ENCODE assay signal across 8 cellular contexts in the genomic region with DNA sequence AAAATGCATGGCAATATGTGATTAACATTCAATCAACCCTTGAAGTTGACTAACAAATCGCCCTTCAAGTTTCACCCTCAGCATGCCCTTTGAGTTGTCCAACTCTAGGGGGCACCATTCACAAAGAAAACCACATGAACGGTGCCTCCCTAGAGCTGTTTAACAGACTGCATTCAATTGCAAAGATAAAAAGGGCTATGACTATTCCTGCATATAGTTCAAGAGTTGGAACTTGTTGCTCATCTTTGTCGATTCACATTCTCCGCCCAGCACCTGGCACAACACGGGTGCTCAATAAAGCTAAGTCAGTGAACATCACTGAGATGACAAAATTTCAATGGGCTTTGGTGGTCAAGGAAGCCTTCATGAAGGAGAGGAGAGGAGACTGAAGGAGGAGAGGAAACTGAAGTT.
DNase-seq lines count a peak whose midpoint lies in the region; ATAC-seq and TF ChIP-seq lines count a peak whose summit lies in the region.

No MANE protein-coding gene starts in this region.

- no peak for ATAC-seq in HG02623 (IDR thresholded peaks at IDR 0.05; ENCODE audit: unreplicated experiment)

- no peak overlapping the region for H3K4me3 ChIP-seq in Jurkat, Clone E6-1 (ENCODE audit: low read length)
- H3K4me3 ChIP-seq in SU-DHL-6 (ENCODE audit: insufficient read depth, low read length, poor library complexity, severe bottlenecking) (no peak overlapping the region), fibroblast of lung (replicated peaks in 1 of 4; ENCODE audit: control extremely low read depth in 1 of 4, insufficient read depth in 1 of 4, low read depth in 3 of 4, low read length in 4 of 4) (no peak overlapping the region), parathyroid adenoma (ENCODE audit: low read depth, low read length) (no peak overlapping the region)

- H3K4me2 ChIP-seq in SU-DHL-6 (ENCODE audit: low read depth, low read length, poor library complexity, severe bottlenecking) (no peak overlapping the region), fibroblast of lung (ENCODE audit: extremely low read depth, insufficient read depth, low read length) (no peak overlapping the region), parathyroid adenoma (ENCODE audit: low read length) (no peak overlapping the region)

- no peaks in the 10 kb centered on the region for H3K36me3 ChIP-seq in SU-DHL-6 (ENCODE audit: low read length)
- H3K36me3 ChIP-seq in fibroblast of lung (ENCODE audit: control insufficient read depth, insufficient read depth, low read length): no peaks in the 10 kb centered on the region
- no peaks in the 10 kb centered on the region for H3K36me3 ChIP-seq in parathyroid adenoma (ENCODE audit: control insufficient read depth, insufficient read depth, low read length)

- DNase-seq in SIG-M5 treated with dmso at 0.1 percent for 504 hours (lab: John Stamatoyannopoulos, UW; ENCODE audit: unreplicated experiment): peak; percentile 55
- no peak for DNase-seq in SIG-M5 (lab: John Stamatoyannopoulos, UW)
- DNase-seq in Jurkat, Clone E6-1 (ENCODE audit: low read depth, low spot score): peak; percentile 71
- peak; percentile 19 to 61 for DNase-seq in fibroblast of lung (ENCODE audit: low read depth in 2 of 2)
- DNase-seq in effector CD8-positive, alpha-beta T cell (lab: John Stamatoyannopoulos, UW): no peak

- H2AFZ ChIP-seq in SU-DHL-6 (ENCODE audit: low read depth, low read length, severe bottlenecking) (no peak overlapping the region), fibroblast of lung (ENCODE audit: low read length) (no peak overlapping the region), parathyroid adenoma (no peak overlapping the region)

- no peaks in the 10 kb centered on the region for H3K9me2 ChIP-seq in SU-DHL-6 (replicated peaks; ENCODE audit: insufficient read depth, low read length)

- H3K27me3 ChIP-seq in SU-DHL-6 (ENCODE audit: low read length) (no peaks in the 10 kb centered on the region), fibroblast of lung (ENCODE audit: control insufficient read depth, insufficient read depth, low read length) (no peaks in the 10 kb centered on the region), parathyroid adenoma (ENCODE audit: control insufficient read depth, insufficient read depth, low read length) (no peaks in the 10 kb centered on the region)

- H3K4me1 ChIP-seq in fibroblast of lung (ENCODE audit: control insufficient read depth, extremely low read depth, insufficient read depth, low read length): no peaks in the 10 kb centered on the region
- H3K4me1 ChIP-seq in parathyroid adenoma: no peaks in the 10 kb centered on the region

- peak; percentile 44 for TF ChIP-seq CTCF in SU-DHL-6 (IDR thresholded peaks at IDR 0.05; ENCODE audit: insufficient read depth, low read length, poor library complexity, severe bottlenecking)
- TF ChIP-seq CTCF in fibroblast of lung (conservative IDR thresholded peaks at IDR 0.05 in 1 of 2, IDR thresholded peaks at IDR 0.05 in 1 of 2; ENCODE audit: low read depth in 1 of 2, low read length in 2 of 2): peak; percentile 49 to 63
- TF ChIP-seq CTCF in parathyroid adenoma (IDR thresholded peaks at IDR 0.05): peak; percentile 70

- no peaks in the 10 kb centered on the region for H3K79me2 ChIP-seq in SU-DHL-6 (ENCODE audit: insufficient read depth, low read length)
- H3K79me2 ChIP-seq in fibroblast of lung (ENCODE audit: control insufficient read depth, insufficient read depth, low read length): no peaks in the 10 kb centered on the region
- no peaks in the 10 kb centered on the region for H3K79me2 ChIP-seq in parathyroid adenoma

- H3K9me3 ChIP-seq in SU-DHL-6 (ENCODE audit: insufficient read depth, low read length): no peaks in the 10 kb centered on the region
- no peaks in the 10 kb centered on the region for H3K9me3 ChIP-seq in fibroblast of lung (ENCODE audit: control insufficient read depth, insufficient read depth, low read depth, low read length)
- H3K9me3 ChIP-seq in parathyroid adenoma (ENCODE audit: control insufficient read depth, low read length): no peaks in the 10 kb centered on the region

- H3K27ac ChIP-seq in SU-DHL-6 (ENCODE audit: low read depth, low read length): no peak overlapping the region
- no peak overlapping the region for H3K27ac ChIP-seq in fibroblast of lung (ENCODE audit: insufficient read depth, low read length)
- H3K27ac ChIP-seq in parathyroid adenoma: no peak overlapping the region

- H3F3A ChIP-seq in SU-DHL-6 (ENCODE audit: insufficient read depth): no peaks in the 10 kb centered on the region

- H3K9ac ChIP-seq in SU-DHL-6 (ENCODE audit: low read length): no peak overlapping the region
- no peak overlapping the region for H3K9ac ChIP-seq in fibroblast of lung (ENCODE audit: insufficient read depth, low read length)
- H3K9ac ChIP-seq in parathyroid adenoma: no peak overlapping the region

- H4K20me1 ChIP-seq in SU-DHL-6 (ENCODE audit: low read depth, low read length) (no peaks in the 10 kb centered on the region), fibroblast of lung (ENCODE audit: control insufficient read depth, extremely low read depth, insufficient read depth, low read length) (no peaks in the 10 kb centered on the region)

Comparison
In these comparisons a context has a peak if more than half of its experiments do, and no peak if none do; other contexts are left out.
1. DNase-seq: peak in SIG-M5 treated with dmso at 0.1 percent for 504 hours (single experiment), Jurkat, Clone E6-1 (single experiment) and fibroblast of lung (2 of 2); none in SIG-M5 (single experiment) and effector CD8-positive, alpha-beta T cell (single experiment).
2. Peak in every context shown above with its lines, with median percentiles within 50 percentile points of each other: CTCF ChIP-seq.